28 cellular contexts compared by ENCODE assay signal in genomic region chr14:31827325-31827724, GRCh38.
"Had no signal": no experiment of that assay in that cellular context is flagged by ENCODE, and none has a peak within 500 bp of the region (broad histone marks: within the 10 kb centered on the region; RNA-seq: fewer than 3 reads in every experiment).

No MANE protein-coding gene starts in this region.

- DNase-seq: activated CD4-positive, alpha-beta memory T cell treated with anti-CD3 and anti-CD28 coated beads, Interleukin-2, amount 10 ng/mL, durations not matched to agents 7 days and 5 days; activated CD4-positive, alpha-beta T cell treated with anti-CD3 and anti-CD28 coated beads for 1 hour; activated CD4-positive, alpha-beta T cell treated with anti-CD3 and anti-CD28 coated beads for 48 hours; activated CD4-positive, CD25-positive, alpha-beta regulatory T cell; activated effector memory CD4-positive, alpha-beta T cell treated with anti-CD3 and anti-CD28 coated beads, Interleukin-2, amount 50 U/mL, for 16 hours; activated naive CD4-positive, alpha-beta T cell; activated naive CD4-positive, alpha-beta T cell treated with anti-CD3 and anti-CD28 coated beads, Interleukin-2, amount 50 U/mL, for 16 hours; activated naive CD8-positive, alpha-beta T cell treated with anti-CD3 and anti-CD28 coated beads for 36 hours; activated T-cell treated with anti-CD3 and anti-CD28 coated beads, Interleukin-2, amount 50 U/mL, for 1 hour; activated T-cell treated with anti-CD3 and anti-CD28 coated beads, Interleukin-2, amount 50 U/mL, for 72 hours; amygdala; colonic mucosa; Kasumi-1; KG1; MM.1S; MV-4-11; NCI-H1092; NCI-H1930; NCI-H446; NCI-H524 treated with DMSO at 0.1 percent for 48 hours; NCI-H748 treated with DMSO at 0.1 percent for 48 hours; SJCRH30; WERI-Rb-1 had no signal

- ATAC-seq: activated T-cell treated with anti-CD3 and anti-CD28 coated beads, Interleukin-2, amount 50 U/mL, for 72 hours; activated T-helper 17 cell treated with anti-CD3 and anti-CD28 coated beads, Interleukin-2, amount 50 U/mL, for 72 hours; Panc1 had no signal

- H3K4me3 ChIP-seq: ascending aorta, cardiac muscle cell, colonic mucosa, SJCRH30, SK-N-MC had no signal
